ENCODE assay signal across 24 cellular contexts in genomic region chr3:9938966-9939365, GRCh38. TPM values are rescaled to one million over a fixed set of nuclear protein-coding genes. Genes with fewer than 3 reads are reported as not detected.
DNase-seq lines count a peak whose midpoint lies in the region; ATAC-seq, FAIRE-seq and TF ChIP-seq lines count a peak whose summit lies in the region.
"Had no signal": no experiment of that assay in that cellular context is flagged by ENCODE, and none has a peak within 500 bp of the region (broad histone marks: within the 10 kb centered on the region; RNA-seq: fewer than 3 reads in every experiment).

No MANE protein-coding gene starts in this region.

- H3K36me3 ChIP-seq in K562 (ENCODE audit: control insufficient read depth, insufficient read depth, low read length) (peaks cover 47% of the 10 kb centered on the region), endodermal cell (ENCODE audit: control insufficient read depth, insufficient read depth, low read length) (peaks cover 38% of the 10 kb centered on the region), psoas muscle (ENCODE audit: insufficient read depth in 1 of 2, low read depth in 1 of 2) (peaks cover 0 to 66% of the 10 kb centered on the region in 2 donors), heart right ventricle (peaks cover 0 to 70% (median 0%) of the 10 kb centered on the region in 9 donors)
- H3K36me3 ChIP-seq: BE2C had no signal

- no peaks in the 10 kb centered on the region for H3K9me3 Mint-ChIP-seq in activated T-cell treated with anti-CD3 and anti-CD28 coated beads, Interleukin-2, amount 50 U/mL, for 72 hours
- H3K9me3 Mint-ChIP-seq in endodermal cell = peaks cover 4% of the 10 kb centered on the region
- no peaks in the 10 kb centered on the region for H3K9me3 Mint-ChIP-seq in neural crest cell
- H3K9me3 Mint-ChIP-seq: CD14-positive monocyte; CD4-positive, alpha-beta memory T cell; CD4-positive, CD25-positive, alpha-beta regulatory T cell; CD8-positive, alpha-beta memory T cell had no signal

- peaks cover 20% of the 10 kb centered on the region for H3K4me1 Mint-ChIP-seq in activated T-cell treated with anti-CD3 and anti-CD28 coated beads, Interleukin-2, amount 50 U/mL, for 72 hours (ENCODE audit: low read depth)
- H3K4me1 Mint-ChIP-seq in endodermal cell (peaks cover 11% of the 10 kb centered on the region), neural crest cell (peaks cover 22% of the 10 kb centered on the region)

- no peak for TF ChIP-seq POLR2A in K562 (conservative IDR thresholded peaks at IDR 0.05)

- ATAC-seq in activated T-cell treated with anti-CD3 and anti-CD28 coated beads, Interleukin-2, amount 50 U/mL, for 72 hours (replicated peaks in 1 of 2) = no peak
- ATAC-seq in K562 (no peak), psoas muscle (no peak), heart right ventricle (no peak)

- H3K4me3 Mint-ChIP-seq in activated T-cell treated with anti-CD3 and anti-CD28 coated beads, Interleukin-2, amount 50 U/mL, for 72 hours = no peak overlapping the region
- no peak overlapping the region for H3K4me3 Mint-ChIP-seq in endodermal cell
- H3K4me3 Mint-ChIP-seq in neural crest cell = peak overlapping the region; percentile 57
- H3K4me3 Mint-ChIP-seq: CD14-positive monocyte; CD4-positive, alpha-beta memory T cell; CD4-positive, CD25-positive, alpha-beta regulatory T cell; CD8-positive, alpha-beta memory T cell had no signal

- peak overlapping the region; percentile 25 for H3K27ac Mint-ChIP-seq in activated T-cell treated with anti-CD3 and anti-CD28 coated beads, Interleukin-2, amount 50 U/mL, for 72 hours
- H3K27ac Mint-ChIP-seq in endodermal cell = peak overlapping the region; percentile 52
- H3K27ac Mint-ChIP-seq in neural crest cell (ENCODE audit: unreplicated experiment) = no peak overlapping the region

- POLR2A ChIA-PET in K562 (lab: Yijun Ruan, JAX) = interaction anchor here (0.6 kb wide), 1 partner anchor 39 kb away, joined by 3 read pairs; no protein-coding TSS in a partner anchor

- no peak for TF ChIP-seq RAD21 in K562 (CRISPR knock-in tag; conservative IDR thresholded peaks at IDR 0.05 in 1 of 2, IDR thresholded peaks at IDR 0.05 in 1 of 2)

- peaks cover 2% of the 10 kb centered on the region in 2 donors for H3K36me3 Mint-ChIP-seq in activated T-cell treated with anti-CD3 and anti-CD28 coated beads, Interleukin-2, amount 50 U/mL, for 72 hours (ENCODE audit: insufficient read depth in 2 of 2)
- H3K36me3 Mint-ChIP-seq in endodermal cell (ENCODE audit: low read depth) (peaks cover 48% of the 10 kb centered on the region), neural crest cell (ENCODE audit: low read depth) (peaks cover 3% of the 10 kb centered on the region)

- no peak for FAIRE-seq in K562 (lab: Jason Lieb, UNC)
- FAIRE-seq: G401.6, GM12891, GM18507 had no signal

- TF ChIP-seq EP300 in K562 (IDR thresholded peaks at IDR 0.05; ENCODE audit: low read length) = no peak

- BruUV-seq in K562 (replicated peaks; lab: Mats Ljungman, UMichigan) = no TSS peak

- H3K9me1 ChIP-seq in K562 (ENCODE audit: control insufficient read depth, insufficient read depth, low read length) = no peaks in the 10 kb centered on the region

- DNase-seq in activated T-cell treated with anti-CD3 and anti-CD28 coated beads, Interleukin-2, amount 50 U/mL, for 72 hours = no peak
- no peak for DNase-seq in activated T-cell treated with anti-CD3 and anti-CD28 coated beads, Interleukin-2, amount 50 U/mL, for 48 hours
- no peak for DNase-seq in K562 (ENCODE audit: extremely low read depth in 1 of 4, low spot score in 3 of 4)
- no peak for DNase-seq in endodermal cell
- DNase-seq in neural crest cell (ENCODE audit: low read depth, low spot score) = no peak
- no peak for DNase-seq in psoas muscle
- DNase-seq in heart right ventricle = no peak
- no peak for DNase-seq in NCI-H510A (lab: John Stamatoyannopoulos, UW)
- DNase-seq: ACHN; BE2C; C1 segment of cervical spinal cord; CD4-positive, alpha-beta memory T cell; CD4-positive, CD25-positive, alpha-beta regulatory T cell; CD8-positive, alpha-beta memory T cell; COR-L47; DMS 273 treated with DMSO at 0.1 percent for 48 hours; DMS79 treated with DMSO at 0.1 percent for 48 hours; GF-D8 had no signal

- peaks cover 19% of the 10 kb centered on the region for H3K79me2 ChIP-seq in K562 (ENCODE audit: control insufficient read depth, insufficient read depth, low read length)

- H4K20me1 ChIP-seq in K562 (replicated peaks; ENCODE audit: control insufficient read depth, insufficient read depth, low read length) = no peaks in the 10 kb centered on the region
- H4K20me1 ChIP-seq: BLaER1 had no signal

- no peak overlapping the region for H2AFZ ChIP-seq in K562 (ENCODE audit: low read depth, low read length)

- intact Hi-C loops in K562 (cut with micrococcal nuclease) = loop anchor here (10.0 kb wide), 1 partner anchor 286 kb away; no protein-coding TSS in a partner anchor
- intact Hi-C loops in psoas muscle (cut with DNase I) = loop anchor here in 1 of 2 donors (10.0 kb wide), 1 partner anchor 286 kb away; no protein-coding TSS in a partner anchor
- intact Hi-C loops in heart right ventricle (cut with DNase I) = loop anchor here in 3 of 10 donors (10.0 kb wide), 2 partner anchors 176 to 286 kb away; partner anchors contain the start of gene BRK1 (in 1 of the 3)

- H3K27me3 ChIP-seq in K562 (ENCODE audit: control insufficient read depth in 2 of 2, insufficient read depth in 2 of 2, low read length in 2 of 2) (no peaks in the 10 kb centered on the region), endodermal cell (ENCODE audit: control insufficient read depth, insufficient read depth, low read length, poor library complexity, severe bottlenecking) (no peaks in the 10 kb centered on the region), psoas muscle (ENCODE audit: insufficient read depth in 3 of 3, low read length in 2 of 3) (no peaks in the 10 kb centered on the region), heart right ventricle (no peaks in the 10 kb centered on the region)
- H3K27me3 ChIP-seq: BE2C, BLaER1 had no signal

- peaks cover 11 to 23% of the 10 kb centered on the region in 2 experiments; a peak in 4 of 5 replicates for H3K4me1 ChIP-seq in K562 (replicated peaks in 1 of 2; ENCODE audit: control insufficient read depth in 2 of 2, insufficient read depth in 2 of 2, low read length in 2 of 2)
- no peaks in the 10 kb centered on the region for H3K4me1 ChIP-seq in endodermal cell (ENCODE audit: control insufficient read depth, insufficient read depth, low read length)
- peaks cover 26% of the 10 kb centered on the region for H3K4me1 ChIP-seq in psoas muscle
- peaks cover 7 to 26% (median 15%) of the 10 kb centered on the region in 9 donors for H3K4me1 ChIP-seq in heart right ventricle
- H3K4me1 ChIP-seq: BE2C had no signal

- 0 out of 2 replicates have a peak, but pooled peaks cover 3% of the 10 kb centered on the region for H3K9me3 ChIP-seq in K562 (replicated peaks; ENCODE audit: control insufficient read depth, insufficient read depth, low read depth, low read length)
- no peaks in the 10 kb centered on the region for H3K9me3 ChIP-seq in endodermal cell (ENCODE audit: control insufficient read depth, low read length)
- no peaks in the 10 kb centered on the region for H3K9me3 ChIP-seq in psoas muscle
- H3K9me3 ChIP-seq in heart right ventricle = no peaks in the 10 kb centered on the region
- H3K9me3 ChIP-seq: BE2C, BLaER1 had no signal

- CTCF ChIA-PET in K562 (lab: Yijun Ruan, JAX; ENCODE audit: low intra/inter-chr PET ratio) = no interaction called here

- no peak overlapping the region for H3K4me2 ChIP-seq in K562 (ENCODE audit: insufficient read depth, low read length)
- H3K4me2 ChIP-seq: BLaER1 had no signal

- in situ Hi-C loops in K562 (cut with MboI) = no loop called here

- TF ChIP-seq CTCF in K562 (IDR thresholded peaks at IDR 0.05 in 2 of 3, conservative IDR thresholded peaks at IDR 0.05 in 1 of 3; ENCODE audit: insufficient read depth in 2 of 3, low read depth in 1 of 3, low read length in 3 of 3) (no peak), endodermal cell (conservative IDR thresholded peaks at IDR 0.05) (no peak), neural crest cell (conservative IDR thresholded peaks at IDR 0.05) (no peak), psoas muscle (IDR thresholded peaks at IDR 0.05) (no peak), heart right ventricle (IDR thresholded peaks at IDR 0.05) (no peak)

- H3K4me3 ChIP-seq in K562 (no peak overlapping the region), endodermal cell (ENCODE audit: low read length) (no peak overlapping the region), psoas muscle (no peak overlapping the region), heart right ventricle (no peak overlapping the region)
- H3K4me3 ChIP-seq: BLaER1 had no signal

- 87% methylated on average over 2 of the region's 2 CpGs for WGBS in K562 (ENCODE audit: insufficient coverage, low coverage, missing lambda C conversion rate)
- WGBS in endodermal cell (ENCODE audit: insufficient coverage in 1 of 2, insufficient read length in 1 of 2), 2 experiments = 83% methylated on average over 1 of the region's 2 CpGs; no CpG with 5 or more reads in 1 of the 2 experiments
- 96 to 98% (median 98%) methylated on average over 2 of the region's 2 CpGs for WGBS in psoas muscle, 3 donors
- 94 to 98% methylated on average over 2 of the region's 2 CpGs for WGBS in heart right ventricle, 2 donors

- H3K9ac ChIP-seq in K562 (ENCODE audit: insufficient read depth in 1 of 2, low read depth in 2 of 2, low read length in 2 of 2) = no peak overlapping the region
- no peak overlapping the region for H3K9ac ChIP-seq in endodermal cell (ENCODE audit: extremely low read depth, low read length, poor library complexity, severe bottlenecking)
- H3K9ac ChIP-seq: BLaER1 had no signal

- H3K27ac ChIP-seq in K562 (ENCODE audit: extremely low read depth, low read depth, low read length) = no peak overlapping the region
- H3K27ac ChIP-seq in endodermal cell (ENCODE audit: low read depth, low read length) = no peak overlapping the region
- no peak overlapping the region for H3K27ac ChIP-seq in psoas muscle
- H3K27ac ChIP-seq in heart right ventricle = no peak overlapping the region
- H3K27ac ChIP-seq: 22Rv1, BLaER1 had no signal

- H3K27me3 Mint-ChIP-seq in activated T-cell treated with anti-CD3 and anti-CD28 coated beads, Interleukin-2, amount 50 U/mL, for 72 hours (ENCODE audit: low read depth) = no peaks in the 10 kb centered on the region
- H3K27me3 Mint-ChIP-seq in endodermal cell (ENCODE audit: insufficient read depth) (no peaks in the 10 kb centered on the region), neural crest cell (ENCODE audit: low read depth) (no peaks in the 10 kb centered on the region)
- H3K27me3 Mint-ChIP-seq: CD4-positive, alpha-beta memory T cell; CD4-positive, CD25-positive, alpha-beta regulatory T cell; CD8-positive, alpha-beta memory T cell had no signal

RNA-seq across cellular contexts. Expression of gene CRELD1, which starts 5.3 kb away (rescaled TPM):
- total RNA-seq in activated T-cell treated with anti-CD3 and anti-CD28 coated beads, Interleukin-2, amount 50 U/mL, for 72 hours = 10 to 100 TPM; 18.8 to 25.3 TPM
- 163 and 258 TPM in 2 replicates for total RNA-seq in K562 (2011; cell fraction: chromatin; rRNA removed; ENCODE audit: low replicate concordance)
- 156 and 166 TPM in 2 replicates for total RNA-seq in K562 (2011; cell fraction: nucleolus; rRNA removed)
- total RNA-seq in K562 (2011; cell fraction: nucleoplasm; rRNA removed) = 187 and 194 TPM in 2 replicates
- total RNA-seq in K562 (2014; rRNA removed) (17.2 and 17.7 TPM in 2 replicates), K562 (2014; rRNA removed; fragmentation: Illumina TruSeq; extraction: Trizol) (6.1 and 10.2 TPM in 2 replicates), K562 (2015; rRNA removed; fragmentation: Illumina TruSeq; extraction: Trizol) (11.4 and 14.4 TPM in 2 replicates), K562 (2021) (16.7 and 17.3 TPM in 2 replicates), endodermal cell (10 to 100 TPM; 35.7 to 43.2 TPM), neural crest cell (16.9 and 18.3 TPM in 2 replicates), psoas muscle (10 to 100 TPM; 28.5 to 47.5 (median 37.8) TPM), heart right ventricle (10 to 100 TPM; 49.5 to 76.5 (median 65.4) TPM)
- polyA plus RNA-seq in K562 (2011; rRNA removed) (25.8 and 47.7 TPM in 2 replicates), K562 (2014; fragmentation: Illumina TruSeq; extraction: Trizol) (15.4 and 16.5 TPM in 2 replicates), K562 (2014; fragmentation: Nextera tagmentation; extraction: Ambion mirVana) (1 to 10 TPM; 3.3 to 5.6 TPM), K562 (2014; rRNA removed) (24.5 and 30.1 TPM in 2 replicates), psoas muscle (10 to 100 TPM; 24.2 to 35.0 (median 25.2) TPM), heart right ventricle (10 to 100 TPM; 58.0 to 92.1 TPM)
- 28.0 and 36.5 TPM in 2 replicates for polyA plus RNA-seq in K562 (2011; cell fraction: cytosol; rRNA removed)
- 214 and 337 TPM in 2 replicates for polyA plus RNA-seq in K562 (2011; cell fraction: nucleus; rRNA removed)
- 17.4 and 29.8 TPM in 2 replicates for polyA plus RNA-seq in K562 (2012)
- polyA minus RNA-seq in K562 (2011; rRNA and poly(A)+ RNA removed) = 12.7 and 14.5 TPM in 2 replicates
- polyA minus RNA-seq in K562 (2011; cell fraction: cytosol; rRNA and poly(A)+ RNA removed) = 9.6 and 10.3 TPM in 2 replicates
- polyA minus RNA-seq in K562 (2011; cell fraction: nucleus; rRNA and poly(A)+ RNA removed) = 21.4 and 35.1 TPM in 2 replicates
- polyA plus RNA-seq in endodermal cell (2013, experiment 1 of 2) = 36.2 TPM
- 33.2 TPM for polyA plus RNA-seq in endodermal cell (2013, experiment 2 of 2)

RNA-seq across cellular contexts. Expression of gene PRRT3, which starts 13.2 kb away (rescaled TPM):
- 10 to 100 TPM in 1 of 2 donors, 1 to 10 TPM in 1; 7.9 to 14.5 TPM for total RNA-seq in activated T-cell treated with anti-CD3 and anti-CD28 coated beads, Interleukin-2, amount 50 U/mL, for 72 hours
- total RNA-seq in K562 (2011; cell fraction: chromatin; rRNA removed; ENCODE audit: low replicate concordance) = 4.4 and 10.2 TPM in 2 replicates
- total RNA-seq in K562 (2011; cell fraction: nucleolus; rRNA removed) = 5.1 and 6.3 TPM in 2 replicates
- 4.8 and 6.6 TPM in 2 replicates for total RNA-seq in K562 (2011; cell fraction: nucleoplasm; rRNA removed)
- total RNA-seq in K562 (2014; rRNA removed) = 0.36 and 0.65 TPM in 2 replicates
- total RNA-seq in K562 (2014; rRNA removed; fragmentation: Illumina TruSeq; extraction: Trizol) = 0.38 and 0.44 TPM in 2 replicates
- 0.72 and 1.3 TPM in 2 replicates for total RNA-seq in K562 (2015; rRNA removed; fragmentation: Illumina TruSeq; extraction: Trizol)
- total RNA-seq in K562 (2021) = 1.9 and 2.2 TPM in 2 replicates
- polyA plus RNA-seq in K562 (2011; rRNA removed) = 1.1 and 1.2 TPM in 2 replicates
- 1.4 and 3.2 TPM in 2 replicates for polyA plus RNA-seq in K562 (2011; cell fraction: cytosol; rRNA removed)
- 1.3 and 2.6 TPM in 2 replicates for polyA plus RNA-seq in K562 (2011; cell fraction: nucleus; rRNA removed)
- polyA plus RNA-seq in K562 (2012) = 0.85 and 0.87 TPM in 2 replicates
- 1.3 and 1.4 TPM in 2 replicates for polyA plus RNA-seq in K562 (2014; fragmentation: Illumina TruSeq; extraction: Trizol)
- polyA plus RNA-seq in K562 (2014; fragmentation: Nextera tagmentation; extraction: Ambion mirVana) = under 1 TPM; 0.06 TPM
- 1.7 and 2.8 TPM in 2 replicates for polyA plus RNA-seq in K562 (2014; rRNA removed)
- 1.1 and 1.7 TPM in 2 replicates for polyA minus RNA-seq in K562 (2011; rRNA and poly(A)+ RNA removed)
- polyA minus RNA-seq in K562 (2011; cell fraction: cytosol; rRNA and poly(A)+ RNA removed) = 1.3 and 2.3 TPM in 2 replicates
- polyA minus RNA-seq in K562 (2011; cell fraction: nucleus; rRNA and poly(A)+ RNA removed) = 1.5 and 1.7 TPM in 2 replicates
- total RNA-seq in endodermal cell = 10 to 100 TPM in 1 of 2 donors, 1 to 10 TPM in 1; 7.4 to 11.3 TPM
- 6.6 TPM for polyA plus RNA-seq in endodermal cell (2013, experiment 1 of 2)
- polyA plus RNA-seq in endodermal cell (2013, experiment 2 of 2) = 5.5 TPM
- 5.7 and 6.4 TPM in 2 replicates for total RNA-seq in neural crest cell
- total RNA-seq in psoas muscle = 1 to 10 TPM; 1.3 to 1.9 (median 1.6) TPM
- 1 to 10 TPM in 1 of 3 donors, under 1 TPM in 2; 0.55 to 4.0 (median 0.65) TPM for polyA plus RNA-seq in psoas muscle
- 1 to 10 TPM in 6 of 10 donors, under 1 TPM in 4; 0.45 to 2.0 (median 1.4) TPM for total RNA-seq in heart right ventricle
- polyA plus RNA-seq in heart right ventricle = under 1 TPM; 0.54 to 0.95 TPM

RNA-seq across cellular contexts. Expression of gene IL17RC, which starts 22.1 kb away (rescaled TPM):
- total RNA-seq in activated T-cell treated with anti-CD3 and anti-CD28 coated beads, Interleukin-2, amount 50 U/mL, for 72 hours = under 1 TPM; 0.41 to 0.93 TPM
- total RNA-seq in K562 (2011; cell fraction: chromatin; rRNA removed; ENCODE audit: low replicate concordance) = 37.1 and 87.7 TPM in 2 replicates
- total RNA-seq in K562 (2011; cell fraction: nucleolus; rRNA removed) = 57.7 and 63.0 TPM in 2 replicates
- total RNA-seq in K562 (2011; cell fraction: nucleoplasm; rRNA removed) = 31.0 and 37.3 TPM in 2 replicates
- total RNA-seq in K562 (2014; rRNA removed) (11.4 and 14.0 TPM in 2 replicates), K562 (2014; rRNA removed; fragmentation: Illumina TruSeq; extraction: Trizol) (2.8 and 3.5 TPM in 2 replicates), K562 (2015; rRNA removed; fragmentation: Illumina TruSeq; extraction: Trizol) (5.4 and 6.9 TPM in 2 replicates), K562 (2021) (11.4 and 12.3 TPM in 2 replicates), endodermal cell (10 to 100 TPM; 15.7 to 19.0 TPM), neural crest cell (6.0 and 7.3 TPM in 2 replicates), psoas muscle (10 to 100 TPM; 10.4 to 27.0 (median 20.5) TPM), heart right ventricle (10 to 100 TPM; 18.6 to 36.2 (median 27.9) TPM)
- polyA plus RNA-seq in K562 (2011; rRNA removed) (7.3 and 12.5 TPM in 2 replicates), K562 (2014; fragmentation: Illumina TruSeq; extraction: Trizol) (6.3 and 11.5 TPM in 2 replicates), K562 (2014; fragmentation: Nextera tagmentation; extraction: Ambion mirVana) (under 1 TPM in 1 of 2 experiments, not detected in 1; 0.15 TPM), K562 (2014; rRNA removed) (7.5 and 7.7 TPM in 2 replicates), psoas muscle (10 to 100 TPM; 10.8 to 21.9 (median 13.9) TPM), heart right ventricle (10 to 100 TPM; 40.7 to 62.3 TPM)
- polyA plus RNA-seq in K562 (2011; cell fraction: cytosol; rRNA removed) = 9.8 and 14.3 TPM in 2 replicates
- 49.8 and 57.1 TPM in 2 replicates for polyA plus RNA-seq in K562 (2011; cell fraction: nucleus; rRNA removed)
- polyA plus RNA-seq in K562 (2012) = 7.2 and 18.0 TPM in 2 replicates
- polyA minus RNA-seq in K562 (2011; rRNA and poly(A)+ RNA removed) = 5.9 and 7.6 TPM in 2 replicates
- polyA minus RNA-seq in K562 (2011; cell fraction: cytosol; rRNA and poly(A)+ RNA removed) = 9.4 and 11.3 TPM in 2 replicates
- polyA minus RNA-seq in K562 (2011; cell fraction: nucleus; rRNA and poly(A)+ RNA removed) = 16.4 and 29.1 TPM in 2 replicates
- polyA plus RNA-seq in endodermal cell (2013, experiment 1 of 2) = 10.4 TPM
- polyA plus RNA-seq in endodermal cell (2013, experiment 2 of 2) = 11.9 TPM

RNA-seq across cellular contexts. Expression of gene IL17RE, which starts 36.3 kb away (rescaled TPM):
- 1 to 10 TPM in 1 of 2 donors, under 1 TPM in 1; 0.94 to 5.5 TPM for total RNA-seq in activated T-cell treated with anti-CD3 and anti-CD28 coated beads, Interleukin-2, amount 50 U/mL, for 72 hours
- total RNA-seq in K562 (2011; cell fraction: chromatin; rRNA removed; ENCODE audit: low replicate concordance) = 4.4 and 7.9 TPM in 2 replicates
- total RNA-seq in K562 (2011; cell fraction: nucleolus; rRNA removed) = 2.8 and 5.7 TPM in 2 replicates
- 4.6 and 5.8 TPM in 2 replicates for total RNA-seq in K562 (2011; cell fraction: nucleoplasm; rRNA removed)
- total RNA-seq in K562 (2014; rRNA removed) = 0.20 TPM in 1 of 2 replicates, not detected in the other
- 0.48 and 0.51 TPM in 2 replicates for total RNA-seq in K562 (2014; rRNA removed; fragmentation: Illumina TruSeq; extraction: Trizol)
- total RNA-seq in K562 (2015; rRNA removed; fragmentation: Illumina TruSeq; extraction: Trizol) = 0.26 TPM in 1 of 2 replicates, not detected in the other
- total RNA-seq in K562 (2021) = 0.47 and 0.72 TPM in 2 replicates
- 1.1 and 1.9 TPM in 2 replicates for polyA plus RNA-seq in K562 (2011; rRNA removed)
- polyA plus RNA-seq in K562 (2011; cell fraction: cytosol; rRNA removed) = 0.29 and 1.2 TPM in 2 replicates
- polyA plus RNA-seq in K562 (2011; cell fraction: nucleus; rRNA removed) = 3.7 and 5.1 TPM in 2 replicates
- 0.46 and 0.91 TPM in 2 replicates for polyA plus RNA-seq in K562 (2012)
- polyA plus RNA-seq in K562 (2014; fragmentation: Illumina TruSeq; extraction: Trizol) = 0.39 and 0.73 TPM in 2 replicates
- polyA plus RNA-seq in K562 (2014; fragmentation: Nextera tagmentation; extraction: Ambion mirVana) = not detected
- 0.23 and 0.32 TPM in 2 replicates for polyA plus RNA-seq in K562 (2014; rRNA removed)
- 0.67 and 1.0 TPM in 2 replicates for polyA minus RNA-seq in K562 (2011; rRNA and poly(A)+ RNA removed)
- polyA minus RNA-seq in K562 (2011; cell fraction: cytosol; rRNA and poly(A)+ RNA removed) = not detected in 2 replicates
- 0.67 and 1.7 TPM in 2 replicates for polyA minus RNA-seq in K562 (2011; cell fraction: nucleus; rRNA and poly(A)+ RNA removed)
- 1 to 10 TPM; 1.2 to 1.6 TPM for total RNA-seq in endodermal cell
- 0.85 TPM for polyA plus RNA-seq in endodermal cell (2013, experiment 1 of 2)
- 0.75 TPM for polyA plus RNA-seq in endodermal cell (2013, experiment 2 of 2)
- total RNA-seq in neural crest cell = 1.4 and 1.7 TPM in 2 replicates
- under 1 TPM; 0.20 to 0.84 (median 0.59) TPM for total RNA-seq in psoas muscle
- polyA plus RNA-seq in psoas muscle = 1 to 10 TPM in 1 of 3 donors, under 1 TPM in 2; 0.07 to 1.1 (median 0.86) TPM
- 1 to 10 TPM in 4 of 10 donors, under 1 TPM in 6; 0.16 to 2.3 (median 0.92) TPM for total RNA-seq in heart right ventricle
- 1 to 10 TPM; 1.3 to 1.6 TPM for polyA plus RNA-seq in heart right ventricle
- polyA plus RNA-seq: CD14-positive monocyte had no signal

RNA-seq across cellular contexts. Expression of gene EMC3, which starts 47.7 kb away (rescaled TPM):
- 10 to 100 TPM; 45.3 to 48.7 TPM for total RNA-seq in activated T-cell treated with anti-CD3 and anti-CD28 coated beads, Interleukin-2, amount 50 U/mL, for 72 hours
- total RNA-seq in K562 (2011; cell fraction: chromatin; rRNA removed; ENCODE audit: low replicate concordance) = 150 and 205 TPM in 2 replicates
- 107 and 124 TPM in 2 replicates for total RNA-seq in K562 (2011; cell fraction: nucleolus; rRNA removed)
- 132 and 160 TPM in 2 replicates for total RNA-seq in K562 (2011; cell fraction: nucleoplasm; rRNA removed)
- 43.1 and 58.1 TPM in 2 replicates for total RNA-seq in K562 (2014; rRNA removed)
- 128 and 134 TPM in 2 replicates for total RNA-seq in K562 (2014; rRNA removed; fragmentation: Illumina TruSeq; extraction: Trizol)
- 87.2 and 87.6 TPM in 2 replicates for total RNA-seq in K562 (2015; rRNA removed; fragmentation: Illumina TruSeq; extraction: Trizol)
- total RNA-seq in K562 (2021) = 102 and 115 TPM in 2 replicates
- 203 and 301 TPM in 2 replicates for polyA plus RNA-seq in K562 (2011; rRNA removed)
- polyA plus RNA-seq in K562 (2011; cell fraction: cytosol; rRNA removed) = 171 and 187 TPM in 2 replicates
- polyA plus RNA-seq in K562 (2011; cell fraction: nucleus; rRNA removed) = 65.7 and 92.6 TPM in 2 replicates
- polyA plus RNA-seq in K562 (2012) = 128 and 136 TPM in 2 replicates
- 217 and 250 TPM in 2 replicates for polyA plus RNA-seq in K562 (2014; fragmentation: Illumina TruSeq; extraction: Trizol)
- 100 to 1,000 TPM; 323 to 331 TPM for polyA plus RNA-seq in K562 (2014; fragmentation: Nextera tagmentation; extraction: Ambion mirVana)
- polyA plus RNA-seq in K562 (2014; rRNA removed) = 174 and 176 TPM in 2 replicates
- polyA minus RNA-seq in K562 (2011; rRNA and poly(A)+ RNA removed) = 163 and 220 TPM in 2 replicates
- polyA minus RNA-seq in K562 (2011; cell fraction: cytosol; rRNA and poly(A)+ RNA removed) = 40.3 and 58.5 TPM in 2 replicates
- 10.9 and 19.1 TPM in 2 replicates for polyA minus RNA-seq in K562 (2011; cell fraction: nucleus; rRNA and poly(A)+ RNA removed)
- total RNA-seq in endodermal cell = 10 to 100 TPM; 35.6 to 45.3 TPM
- polyA plus RNA-seq in endodermal cell (2013, experiment 1 of 2) = 67.0 TPM
- 56.8 TPM for polyA plus RNA-seq in endodermal cell (2013, experiment 2 of 2)
- total RNA-seq in neural crest cell = 39.8 and 42.6 TPM in 2 replicates
- 100 to 1,000 TPM; 145 to 266 (median 188) TPM for total RNA-seq in psoas muscle
- polyA plus RNA-seq in psoas muscle = 100 to 1,000 TPM; 171 to 256 (median 198) TPM
- total RNA-seq in heart right ventricle = 100 to 1,000 TPM in 3 of 10 donors, 10 to 100 TPM in 7; 57.7 to 130 (median 77.0) TPM
- polyA plus RNA-seq in heart right ventricle = 100 to 1,000 TPM in 1 of 2 donors, 10 to 100 TPM in 1; 26.3 to 160 TPM
